Comparison of ENCODE assay signal across 24 cellular contexts in the genomic region with DNA sequence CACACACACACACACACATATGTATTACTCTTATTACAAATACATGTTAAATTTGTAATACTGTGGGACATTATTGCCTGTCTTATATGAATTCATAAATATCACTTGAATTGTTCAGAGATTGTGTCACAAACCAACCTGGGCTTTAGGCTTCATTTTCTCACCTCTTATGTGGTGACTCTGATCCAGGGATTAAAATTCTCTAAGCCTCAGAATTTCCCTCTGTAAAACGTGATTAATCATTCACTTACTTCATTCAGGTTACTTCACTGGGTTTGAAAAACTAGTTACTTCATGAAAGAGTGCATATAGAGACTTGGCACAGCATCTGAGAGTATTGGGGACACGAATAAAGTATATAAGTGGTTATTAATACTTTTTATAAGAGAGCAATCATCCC.
DNase-seq lines count a peak whose midpoint lies in the region; ATAC-seq and TF ChIP-seq lines count a peak whose summit lies in the region.
"Had no signal": no experiment of that assay in that cellular context is flagged by ENCODE, and none has a peak within 500 bp of the region (broad histone marks: within the 10 kb centered on the region; RNA-seq: fewer than 3 reads in every experiment).

No MANE protein-coding gene starts in this region.

- no peaks in the 10 kb centered on the region for H3K27me3 ChIP-seq in left lung
- H3K27me3 ChIP-seq: BE2C had no signal

- no peak overlapping the region for H3K27ac ChIP-seq in left lung

- intact Hi-C loops in left lung (cut with DNase I) = no loop called here

- DNase-seq in NCI-H82 (lab: John Stamatoyannopoulos, UW) = peak; percentile 22
- no peak for DNase-seq in NCI-H82 treated with DMSO at 0.1 percent for 48 hours (lab: John Stamatoyannopoulos, UW; ENCODE audit: unreplicated experiment)
- peak; percentile 80 for DNase-seq in epithelial cell of esophagus (ENCODE audit: low read depth)
- DNase-seq in kidney tubule cell (ENCODE audit: low spot score) = peak; percentile 80
- no peak for DNase-seq in NCI-H2029 (lab: John Stamatoyannopoulos, UW)
- no peak for DNase-seq in left lung
- no peak for DNase-seq in NCI-H1092 (lab: John Stamatoyannopoulos, UW)
- DNase-seq: 8988T; BE2C; Caco-2; CD4-positive, CD25-positive, alpha-beta regulatory T cell; DMS153; EL; IMR-90; NCI-H1105 treated with DMSO at 0.1 percent for 48 hours; NCI-H1694; NCI-H510A; NCI-H748 treated with DMSO at 0.1 percent for 48 hours; OCI-M1; SHP77 had no signal

- H3K9me3 ChIP-seq in left lung = no peaks in the 10 kb centered on the region
- H3K9me3 ChIP-seq: BE2C, Caco-2 had no signal

- TF ChIP-seq CTCF in epithelial cell of esophagus (IDR thresholded peaks at IDR 0.05; ENCODE audit: insufficient read depth, low read depth, low read length, missing control alignments) (no peak), left lung (IDR thresholded peaks at IDR 0.05) (no peak)

- H3K4me3 ChIP-seq in epithelial cell of esophagus (ENCODE audit: low read length) (no peak overlapping the region), left lung (no peak overlapping the region)
- H3K4me3 ChIP-seq: GM12878, GM23338 had no signal

- H3K4me1 ChIP-seq in left lung = no peaks in the 10 kb centered on the region
- H3K4me1 ChIP-seq: BE2C, Caco-2 had no signal

- ATAC-seq in GM21367 (IDR thresholded peaks at IDR 0.05; ENCODE audit: unreplicated experiment) (no peak), left lung (no peak)
- ATAC-seq: GM12878, GM23338, HCT116 had no signal

- no peaks in the 10 kb centered on the region for H3K36me3 ChIP-seq in left lung
- H3K36me3 ChIP-seq: BE2C had no signal

Comparison
In these comparisons a context has a peak if more than half of its experiments do, and no peak if none do; other contexts are left out.
1. DNase-seq: peak in NCI-H82 (single experiment), epithelial cell of esophagus (single experiment) and kidney tubule cell (single experiment); none in NCI-H82 treated with DMSO at 0.1 percent for 48 hours (single experiment), NCI-H2029 (single experiment), left lung (0 of 2) and NCI-H1092 (single experiment).